8 cellular contexts compared by ENCODE assay signal in genomic region chr17:28725660-28726395, GRCh38. TPM values are rescaled to one million over a fixed set of nuclear protein-coding genes. Genes with fewer than 3 reads are reported as not detected.
DNase-seq lines count a peak whose midpoint lies in the region; ATAC-seq and TF ChIP-seq lines count a peak whose summit lies in the region.

TSS of gene TLCD1 (minus strand) at chr17:28726233. CDS start at chr17:28726097, 136 bp downstream.

- H3K27ac Mint-ChIP-seq in IgD-negative memory B cell: peak within 1 kb of the TSS; percentile 99 to 100 (median 100)

- no peak for TF ChIP-seq CTCF in PC-3 (conservative IDR thresholded peaks at IDR 0.05; ENCODE audit: low read depth, low read length)
- TF ChIP-seq CTCF in foreskin fibroblast (IDR thresholded peaks at IDR 0.05; ENCODE audit: low read depth, low read length): no peak
- TF ChIP-seq CTCF in omental fat pad (IDR thresholded peaks at IDR 0.05): no peak

- H3K36me3 ChIP-seq in PC-3 (ENCODE audit: low read depth, low read length): peaks cover 36% of the 10 kb centered on the region

- peaks cover 27% of the 10 kb centered on the region for H3K79me2 ChIP-seq in PC-3 (ENCODE audit: low read length)

- H2AFZ ChIP-seq in PC-3 (ENCODE audit: low read length): peak within 1 kb of the TSS; percentile 72

- no TSS peak for BruUV-seq in PC-3 (replicated peaks; lab: Mats Ljungman, UMichigan)

- no peaks in the 10 kb centered on the region for H3K27me3 ChIP-seq in PC-3 (ENCODE audit: low read length)

- no peaks in the 10 kb centered on the region for H3K9me3 ChIP-seq in PC-3 (ENCODE audit: low read length)

- no peaks in the 10 kb centered on the region for H3K27me3 Mint-ChIP-seq in IgD-negative memory B cell

- peak within 1 kb of the TSS; percentile 91 to 98 (median 96) for H3K4me3 Mint-ChIP-seq in IgD-negative memory B cell

- CTCF ChIA-PET in PC-3 (lab: Charles Lee): interaction anchor here (1.5 to 4.0 kb wide), 6 partner anchors 9 to 226 kb away, joined by 5 to 55 read pairs (median 10); partner anchors contain the start of gene PHF12

- H4K20me1 ChIP-seq in PC-3 (ENCODE audit: low read length): peaks cover 27% of the 10 kb centered on the region

- peaks cover 5% of the 10 kb centered on the region for H3K36me3 Mint-ChIP-seq in IgD-negative memory B cell

- peak within 1 kb of the TSS; percentile 100 for H3K4me2 ChIP-seq in PC-3 (ENCODE audit: low read length)

- H3K4me1 Mint-ChIP-seq in IgD-negative memory B cell: peaks cover 33 to 46% (median 37%) of the 10 kb centered on the region in 3 donors

- H3K4me3 ChIP-seq in PC-3 (ENCODE audit: low read length) (peak within 1 kb of the TSS; percentile 86), foreskin fibroblast (ENCODE audit: low read depth in 1 of 2, low read length in 2 of 2) (peak within 1 kb of the TSS; percentile 76 to 83)

- peaks cover 12% of the 10 kb centered on the region for H3F3A ChIP-seq in PC-3 (ENCODE audit: low read length, unreplicated experiment)

- no peaks in the 10 kb centered on the region for H3K9me2 ChIP-seq in PC-3 (replicated peaks; ENCODE audit: low read length)

- H3K4me1 ChIP-seq in PC-3 (ENCODE audit: insufficient read depth, low read length): peaks cover 37% of the 10 kb centered on the region

- peak within 1 kb of the TSS; percentile 94 for H3K9ac ChIP-seq in PC-3 (ENCODE audit: low read length)

- DNase-seq in NCI-H2081 (lab: John Stamatoyannopoulos, UW): peak; percentile 50 to 83
- DNase-seq in NCI-H2081 treated with DMSO at 0.1 percent for 48 hours (lab: John Stamatoyannopoulos, UW): no peak
- DNase-seq in PC-3: peak; percentile 68
- peak; percentile 41 to 51 (median 46) for DNase-seq in activated naive CD4-positive, alpha-beta T cell (lab: John Stamatoyannopoulos, UW)
- peak; percentile 85 to 93 for DNase-seq in foreskin fibroblast
- no peak for DNase-seq in omental fat pad (ENCODE audit: low spot score)

- no peaks in the 10 kb centered on the region for H3K9me3 Mint-ChIP-seq in IgD-negative memory B cell

- ATAC-seq in PC-3: peak; percentile 41
- ATAC-seq in omental fat pad (ENCODE audit: low FRiP score): peak; percentile 47
- ATAC-seq in HG02763 (IDR thresholded peaks at IDR 0.05; ENCODE audit: unreplicated experiment): no peak

- intact Hi-C loops in PC-3 (cut with micrococcal nuclease): loop anchor here (2.0 to 10.0 kb wide), 2 partner anchors 179 to 227 kb away; partner anchors contain the start of gene DHRS13

- POLR2A ChIA-PET in PC-3 (lab: Charles Lee; ENCODE audit: unreplicated experiment): interaction anchor here (0.6 to 1.4 kb wide), 2 partner anchors 21 to 189 kb away, joined by 3 to 4 read pairs; no protein-coding TSS in a partner anchor

- H3K27ac ChIP-seq in PC-3 (ENCODE audit: low read length): peak within 1 kb of the TSS; percentile 99

RNA-seq across cellular contexts. Expression of gene TLCD1, which starts in this region (rescaled TPM):
- polyA plus RNA-seq in IgD-negative memory B cell: 0.49 TPM
- total RNA-seq in PC-3 (2014; rRNA removed) (7.1 and 9.3 TPM in 2 replicates), omental fat pad (1 to 10 TPM in 3 of 4 donors, not detected in 1; 2.1 to 5.2 (median 3.6) TPM)

Comparison
In these comparisons a context has a peak if more than half of its experiments do, and no peak if none do; other contexts are left out.
1. DNase-seq: peak in NCI-H2081 (2 of 2), PC-3 (single experiment), activated naive CD4-positive, alpha-beta T cell (4 of 4) and foreskin fibroblast (2 of 2); none in NCI-H2081 treated with DMSO at 0.1 percent for 48 hours (single experiment) and omental fat pad (single experiment).